9 cellular contexts compared by ENCODE assay signal in genomic region chr2:9002313-9002636, GRCh38. TPM values are rescaled to one million over a fixed set of nuclear protein-coding genes. Genes with fewer than 3 reads are reported as not detected.
DNase-seq lines count a peak whose midpoint lies in the region; ATAC-seq, FAIRE-seq and TF ChIP-seq lines count a peak whose summit lies in the region.
"Had no signal": no experiment of that assay in that cellular context is flagged by ENCODE, and none has a peak within 500 bp of the region (broad histone marks: within the 10 kb centered on the region; RNA-seq: fewer than 3 reads in every experiment).

No MANE protein-coding gene starts in this region.

- H3K9ac ChIP-seq in GM12878 (ENCODE audit: control insufficient read depth, insufficient read depth, low read length), result no peak overlapping the region; the same call in 1 of the 2 replicates

- H3K36me3 Mint-ChIP-seq in activated T-cell treated with anti-CD3 and anti-CD28 coated beads, Interleukin-2, amount 50 U/mL, for 4 hours (ENCODE audit: insufficient read depth), result no peaks in the 10 kb centered on the region

- BruUV-seq in GM12878 (replicated peaks; lab: Mats Ljungman, UMichigan), result TSS peak; percentile 59

- no peak for ATAC-seq in activated T-cell treated with anti-CD3 and anti-CD28 coated beads, Interleukin-2, amount 50 U/mL, for 4 hours
- ATAC-seq in GM12878, result no peak
- no peak for ATAC-seq in HG02840 (IDR thresholded peaks at IDR 0.05; ENCODE audit: low FRiP score, unreplicated experiment)
- no peak for ATAC-seq in HG02870 (IDR thresholded peaks at IDR 0.05; ENCODE audit: unreplicated experiment)
- no peak for ATAC-seq in GM21576 (IDR thresholded peaks at IDR 0.05; ENCODE audit: unreplicated experiment)

- CTCF ChIA-PET in GM12878 (lab: Yijun Ruan, JAX), result interaction anchor here (1.9 kb wide), 1 partner anchor 17 kb away, joined by 8 read pairs; no protein-coding TSS in a partner anchor

- POLR2A ChIA-PET in GM12878 (lab: Charles Lee), result interaction anchor here (0.7 to 4.0 kb wide), 2 partner anchors 17 to 781 kb away, joined by 3 to 18 read pairs; no protein-coding TSS in a partner anchor

- intact Hi-C loops in GM12878 (cut with micrococcal nuclease; ENCODE audit: unreplicated experiment) (loop anchor here (2.0 to 5.0 kb wide), 3 partner anchors 90 to 141 kb away; no protein-coding TSS in a partner anchor), transverse colon (cut with DNase I; ENCODE audit: low total_unique reads) (no loop called here)

- RAD21 ChIA-PET in GM12878 (lab: Charles Lee; ENCODE audit: unreplicated experiment), result interaction anchor here (4.3 kb wide), 1 partner anchor 17 kb away, joined by 19 read pairs; no protein-coding TSS in a partner anchor

- H3K9me3 ChIP-seq in GM12878 (replicated peaks; ENCODE audit: control insufficient read depth, insufficient read depth, low read length) (no peaks in the 10 kb centered on the region), transverse colon (no peaks in the 10 kb centered on the region)

- no peak for FAIRE-seq in GM12878 (lab: Jason Lieb, UNC)
- FAIRE-seq: frontal cortex had no signal

- H3K79me2 ChIP-seq in GM12878 (ENCODE audit: control insufficient read depth, insufficient read depth, low read length), result peaks cover 8% of the 10 kb centered on the region

- no peak for TF ChIP-seq RAD21 in GM12878 (IDR thresholded peaks at IDR 0.05; ENCODE audit: insufficient read depth, low read depth, low read length)

- H3K4me3 ChIP-seq in GM12878, result peak overlapping the region; percentile 71; the same call in 1 of the 2 replicates
- peak overlapping the region; percentile 56 for H3K4me3 ChIP-seq in kidney epithelial cell (ENCODE audit: low read depth, low read length)
- peak overlapping the region in 3 of 4 donors; percentile 72 to 91 (median 90) for H3K4me3 ChIP-seq in transverse colon

- no peak overlapping the region for H2AFZ ChIP-seq in GM12878 (ENCODE audit: control insufficient read depth, low read depth, low read length)

- 65% methylated on average over 7 of the region's 7 CpGs for WGBS in GM12878 (ENCODE audit: insufficient coverage, insufficient replicate concordance, low lambda C conversion rate, missing lambda C conversion rate)
- 47 to 61% methylated on average over 5 to 7 of the region's 7 CpGs for WGBS in transverse colon (ENCODE audit: low coverage in 1 of 2), 2 donors

- TF ChIP-seq POLR2A in GM12878 (IDR thresholded peaks at IDR 0.05; ENCODE audit: low read depth, low read length) (no peak), transverse colon (IDR thresholded peaks at IDR 0.05) (no peak)

- in situ Hi-C loops in GM12878 (cut with MboI), result no loop called here
- in situ Hi-C loops in transverse colon (cut with MboI; ENCODE audit: low pct_ligation_motif_present in 1 of 4, low pct_unique_long_range_greater_than_20kb in 1 of 4, low sequenced_read_pairs in 3 of 4), result no loop called here

- H4K20me1 ChIP-seq in GM12878 (ENCODE audit: control insufficient read depth, insufficient read depth), result no peaks in the 10 kb centered on the region

- H3K27me3 ChIP-seq in GM12878 (replicated peaks in 1 of 2; ENCODE audit: control insufficient read depth in 2 of 2, insufficient read depth in 2 of 2, low read length in 1 of 2) (no peaks in the 10 kb centered on the region; a peak in 1 of 4 replicates), kidney epithelial cell (ENCODE audit: control insufficient read depth, insufficient read depth, low read length) (no peaks in the 10 kb centered on the region), transverse colon (no peaks in the 10 kb centered on the region)

- H3K4me1 Mint-ChIP-seq in activated T-cell treated with anti-CD3 and anti-CD28 coated beads, Interleukin-2, amount 50 U/mL, for 4 hours (ENCODE audit: low read depth), result peaks cover 15% of the 10 kb centered on the region

- H3K36me3 ChIP-seq in GM12878 (ENCODE audit: control insufficient read depth in 2 of 2, insufficient read depth in 2 of 2, low read length in 1 of 2) (no peaks in the 10 kb centered on the region), kidney epithelial cell (ENCODE audit: control insufficient read depth, insufficient read depth, low read length) (no peaks in the 10 kb centered on the region), transverse colon (no peaks in the 10 kb centered on the region)

- no peak for TF ChIP-seq CTCF in GM12878 (IDR thresholded peaks at IDR 0.05 in 2 of 3, conservative IDR thresholded peaks at IDR 0.05 in 1 of 3; ENCODE audit: control insufficient read depth in 2 of 3, extremely low read depth in 1 of 3, insufficient read depth in 1 of 3, low read depth in 3 of 3, low read length in 3 of 3)
- no peak for TF ChIP-seq CTCF in kidney epithelial cell (IDR thresholded peaks at IDR 0.05; ENCODE audit: insufficient read depth, low read length, poor library complexity, severe bottlenecking)
- TF ChIP-seq CTCF in transverse colon (IDR thresholded peaks at IDR 0.05), result no peak

- TF ChIP-seq EP300 in GM12878 (IDR thresholded peaks at IDR 0.05; ENCODE audit: borderline replicate concordance in 1 of 2, control insufficient read depth in 1 of 2, low read depth in 2 of 2, low read length in 2 of 2) (no peak), transverse colon (IDR thresholded peaks at IDR 0.05; ENCODE audit: low read depth) (no peak)

- H3K4me1 ChIP-seq in GM12878 (ENCODE audit: control insufficient read depth, insufficient read depth, low read length) (no peaks in the 10 kb centered on the region; the same call in 1 of the 2 replicates), transverse colon (peaks cover 0 to 57% (median 30%) of the 10 kb centered on the region in 4 donors)

- H3K27ac ChIP-seq in GM12878 (ENCODE audit: control insufficient read depth, insufficient read depth), result no peak overlapping the region
- H3K27ac ChIP-seq in transverse colon, result peak overlapping the region; percentile 80 to 93 (median 84)

- DNase-seq in activated T-cell treated with anti-CD3 and anti-CD28 coated beads, Interleukin-2, amount 50 U/mL, for 4 hours, result no peak
- DNase-seq in activated T-cell treated with anti-CD3 and anti-CD28 coated beads, Interleukin-2, amount 50 U/mL, for 48 hours, result no peak
- DNase-seq in GM12878 (ENCODE audit: low read depth, low spot score), result no peak
- no peak for DNase-seq in kidney epithelial cell (ENCODE audit: low read depth)
- no peak for DNase-seq in transverse colon

- H3K4me3 Mint-ChIP-seq in activated T-cell treated with anti-CD3 and anti-CD28 coated beads, Interleukin-2, amount 50 U/mL, for 4 hours, result peak overlapping the region; percentile 80

- H3K27me3 Mint-ChIP-seq in activated T-cell treated with anti-CD3 and anti-CD28 coated beads, Interleukin-2, amount 50 U/mL, for 4 hours (ENCODE audit: low read depth), result peaks cover 4% of the 10 kb centered on the region

- H3K4me2 ChIP-seq in GM12878 (ENCODE audit: control insufficient read depth, insufficient read depth), result peak overlapping the region; percentile 89; the same call in 1 of the 2 replicates

- no peaks in the 10 kb centered on the region for H3K9me3 Mint-ChIP-seq in activated T-cell treated with anti-CD3 and anti-CD28 coated beads, Interleukin-2, amount 50 U/mL, for 4 hours

- SMC1A ChIA-PET in GM12878 (lab: Charles Lee; ENCODE audit: uncharacterized antibody, unreplicated experiment), result interaction anchor here (0.5 to 8.2 kb wide), 4 partner anchors 14 to 1582 kb away, joined by 3 to 101 read pairs (median 4); no protein-coding TSS in a partner anchor

TF ChIP-seq in GM12878, 131 proteins besides CTCF, POLR2A, EP300 and RAD21:
- TF ChIP-seq IKZF2 (IDR thresholded peaks at IDR 0.05), result no peak
- TF ChIP-seq MAX (IDR thresholded peaks at IDR 0.05; ENCODE audit: low read depth, low read length), result no peak

RNA-seq across cellular contexts. Expression of gene MBOAT2, which starts 1.2 kb away (rescaled TPM):
- under 1 TPM; 0.74 to 0.99 (median 0.95) TPM for total RNA-seq in activated T-cell treated with anti-CD3 and anti-CD28 coated beads, Interleukin-2, amount 50 U/mL, for 4 hours
- 38.6 and 46.9 TPM in 2 replicates for total RNA-seq in GM12878 (2013; cell fraction: nucleolus; rRNA removed)
- total RNA-seq in GM12878 (2014; rRNA removed), result 1.2 and 1.6 TPM in 2 replicates
- total RNA-seq in GM12878 (2014; rRNA removed; fragmentation: Illumina TruSeq; extraction: Trizol), result 1.8 TPM in 2 replicates
- total RNA-seq in GM12878 (2021), result 1.5 and 2.1 TPM in 2 replicates
- polyA plus RNA-seq in GM12878 (2011; ENCODE audit: low read depth), result 1.5 TPM
- 40.6 and 48.2 TPM in 2 replicates for polyA plus RNA-seq in GM12878 (2011; rRNA removed)
- polyA plus RNA-seq in GM12878 (2011; cell fraction: cytosol; rRNA removed), result 17.4 and 17.6 TPM in 2 replicates
- polyA plus RNA-seq in GM12878 (2011; cell fraction: nucleus; rRNA removed), result 78.0 and 79.8 TPM in 2 replicates
- 3.7 and 4.3 TPM in 2 replicates for polyA plus RNA-seq in GM12878 (2012)
- polyA plus RNA-seq in GM12878 (2014; fragmentation: Illumina TruSeq; extraction: Trizol), result 1.9 and 3.3 TPM in 2 replicates
- polyA plus RNA-seq in GM12878 (2014; fragmentation: Nextera tagmentation; extraction: Ambion mirVana), result 1 to 10 TPM in 1 of 2 experiments, under 1 TPM in 1; 0.08 to 1.3 TPM
- polyA plus RNA-seq in GM12878 (2014; rRNA removed), result 2.0 and 2.6 TPM in 2 replicates
- polyA plus RNA-seq in GM12878 (2016; fragmentation: Nextera tagmentation; extraction: Ambion mirVana), result 1 to 10 TPM; 1.2 to 1.7 TPM
- 33.9 and 37.0 TPM in 2 replicates for polyA minus RNA-seq in GM12878 (2011; rRNA and poly(A)+ RNA removed)
- polyA minus RNA-seq in GM12878 (2011; cell fraction: cytosol; rRNA and poly(A)+ RNA removed), result 10.3 and 12.8 TPM in 2 replicates
- polyA minus RNA-seq in GM12878 (2011; cell fraction: nucleus; rRNA and poly(A)+ RNA removed), result 14.0 and 35.6 TPM in 2 replicates
- total RNA-seq in kidney epithelial cell, result 32.2 and 32.7 TPM in 2 replicates
- total RNA-seq in transverse colon, result 100 to 1,000 TPM in 1 of 4 donors, 10 to 100 TPM in 2, 1 to 10 TPM in 1; 10.0 to 132 (median 89.2) TPM
